In the genomic region with DNA sequence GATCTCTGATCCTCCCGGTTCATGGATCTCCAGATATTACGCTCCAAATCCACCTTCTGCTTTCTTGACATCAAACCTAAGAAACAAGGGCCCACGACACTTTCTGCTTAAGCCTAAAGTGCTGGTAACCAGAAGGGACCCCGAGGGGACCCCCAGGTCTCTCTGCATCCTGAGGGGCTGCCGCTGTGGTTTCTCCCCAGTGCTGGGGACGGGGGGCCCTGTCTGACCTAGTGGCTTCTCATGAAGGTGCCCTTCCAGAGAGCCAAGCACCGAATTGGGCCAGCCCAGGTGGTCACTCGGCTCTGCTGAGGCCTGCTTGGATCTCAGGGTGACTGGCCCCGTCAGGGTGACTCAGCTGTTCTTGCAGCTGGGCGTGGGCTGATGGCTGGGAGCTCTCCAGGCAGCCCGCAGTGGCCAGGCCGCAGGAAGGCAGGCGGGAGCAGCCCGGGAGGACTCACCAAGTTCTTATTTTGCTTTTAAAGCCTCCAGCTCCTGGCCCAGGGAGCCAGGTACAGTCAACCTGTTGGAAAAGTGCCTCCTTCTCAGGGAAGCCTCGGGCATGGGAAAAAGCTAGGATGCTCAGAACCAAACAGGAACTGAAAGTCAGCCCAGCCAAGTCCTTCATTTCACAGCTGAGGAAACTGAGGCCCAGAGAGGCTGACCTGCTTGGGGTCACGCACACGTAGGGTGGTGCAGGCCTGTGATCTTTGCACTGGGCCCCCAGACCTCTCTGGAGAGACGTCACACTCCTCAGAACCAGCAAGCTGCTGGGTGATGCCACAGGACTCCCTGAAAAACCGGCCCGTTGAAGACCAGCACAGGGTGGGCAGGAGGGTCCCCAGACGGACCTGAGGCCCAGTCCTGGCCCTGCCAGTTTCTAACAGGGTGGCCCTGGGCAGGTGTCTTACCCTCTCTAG, we compare ENCODE assay signal across 1 cellular context.
TF ChIP-seq lines count a peak whose summit lies in the region.

No MANE protein-coding gene starts in this region.

TF ChIP-seq in IMR-90, 13 proteins besides CTCF, POLR2A, EP300 and RAD21:
- TF ChIP-seq RFX5 (IDR thresholded peaks at IDR 0.05; ENCODE audit: low read depth, low read length), result no peak
- TF ChIP-seq CHD1 (IDR thresholded peaks at IDR 0.05; ENCODE audit: low read depth, low read length), result no peak
- no peak for TF ChIP-seq CEBPB (IDR thresholded peaks at IDR 0.05; ENCODE audit: low read depth, low read length)
- TF ChIP-seq, protein P1, sequence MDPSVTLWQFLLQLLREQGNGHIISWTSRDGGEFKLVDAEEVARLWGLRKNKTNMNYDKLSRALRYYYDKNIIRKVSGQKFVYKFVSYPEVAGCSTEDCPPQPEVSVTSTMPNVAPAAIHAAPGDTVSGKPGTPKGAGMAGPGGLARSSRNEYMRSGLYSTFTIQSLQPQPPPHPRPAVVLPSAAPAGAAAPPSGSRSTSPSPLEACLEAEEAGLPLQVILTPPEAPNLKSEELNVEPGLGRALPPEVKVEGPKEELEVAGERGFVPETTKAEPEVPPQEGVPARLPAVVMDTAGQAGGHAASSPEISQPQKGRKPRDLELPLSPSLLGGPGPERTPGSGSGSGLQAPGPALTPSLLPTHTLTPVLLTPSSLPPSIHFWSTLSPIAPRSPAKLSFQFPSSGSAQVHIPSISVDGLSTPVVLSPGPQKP (IDR thresholded peaks at IDR 0.05; ENCODE audit: borderline replicate concordance, low read depth, low read length), result no peak
- peak; percentile 90 for TF ChIP-seq MAFK (IDR thresholded peaks at IDR 0.05; ENCODE audit: low read depth, low read length)
- peak; percentile 19; the same call in 1 of the 2 replicates for TF ChIP-seq MAZ (IDR thresholded peaks at IDR 0.05; ENCODE audit: borderline replicate concordance, low read depth, low read length)
- TF ChIP-seq NFE2L2 (IDR thresholded peaks at IDR 0.05; ENCODE audit: low read depth, low read length), result peak; percentile 99
- TF ChIP-seq BHLHE40 (IDR thresholded peaks at IDR 0.05; ENCODE audit: low read depth, low read length), result no peak
- TF ChIP-seq FOS (IDR thresholded peaks at IDR 0.05; ENCODE audit: low read depth, low read length), result peak; percentile 65
- TF ChIP-seq RCOR1 (IDR thresholded peaks at IDR 0.05; ENCODE audit: insufficient replicate concordance, low read length), result no peak
- TF ChIP-seq, protein P2, sequence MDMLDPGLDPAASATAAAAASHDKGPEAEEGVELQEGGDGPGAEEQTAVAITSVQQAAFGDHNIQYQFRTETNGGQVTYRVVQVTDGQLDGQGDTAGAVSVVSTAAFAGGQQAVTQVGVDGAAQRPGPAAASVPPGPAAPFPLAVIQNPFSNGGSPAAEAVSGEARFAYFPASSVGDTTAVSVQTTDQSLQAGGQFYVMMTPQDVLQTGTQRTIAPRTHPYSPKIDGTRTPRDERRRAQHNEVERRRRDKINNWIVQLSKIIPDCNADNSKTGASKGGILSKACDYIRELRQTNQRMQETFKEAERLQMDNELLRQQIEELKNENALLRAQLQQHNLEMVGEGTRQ (IDR thresholded peaks at IDR 0.05; ENCODE audit: low read depth, low read length), result no peak
- TF ChIP-seq SMC3 (IDR thresholded peaks at IDR 0.05; ENCODE audit: low read depth, low read length), result no peak
- TF ChIP-seq MXI1 (IDR thresholded peaks at IDR 0.05; ENCODE audit: borderline replicate concordance, low read depth, low read length), result no peak
